Comparison of ENCODE assay signal across 19 cellular contexts in the genomic region with DNA sequence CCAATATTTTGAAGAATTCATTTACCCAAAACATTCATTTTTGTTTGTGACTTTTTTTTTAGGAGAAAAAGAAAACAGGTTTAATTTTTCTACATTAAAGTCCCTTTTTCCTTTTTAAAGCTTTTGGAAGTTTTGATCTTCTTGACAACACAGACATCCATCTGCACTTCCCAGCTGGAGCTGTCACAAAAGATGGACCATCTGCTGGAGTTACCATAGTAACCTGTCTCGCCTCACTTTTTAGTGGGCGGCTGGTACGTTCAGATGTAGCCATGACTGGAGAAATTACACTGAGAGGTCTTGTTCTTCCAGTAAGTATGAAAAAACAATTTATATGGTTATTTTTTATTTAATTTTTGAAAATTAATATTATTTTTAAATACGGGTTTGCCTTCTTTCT. TPM values are rescaled to one million over a fixed set of nuclear protein-coding genes. Genes with fewer than 3 reads are reported as not detected.
DNase-seq lines count a peak whose midpoint lies in the region; ATAC-seq and TF ChIP-seq lines count a peak whose summit lies in the region.
"Had no signal": no experiment of that assay in that cellular context is flagged by ENCODE, and none has a peak within 500 bp of the region (broad histone marks: within the 10 kb centered on the region; RNA-seq: fewer than 3 reads in every experiment).

No MANE protein-coding gene starts in this region.

- in situ Hi-C loops in G401 (cut with HindIII; ENCODE audit: low sequenced_read_pairs) = no loop called here

- DNase-seq in Ammon's horn (ENCODE audit: low spot score) (peak; percentile 79), G401 (ENCODE audit: low spot score) (peak; percentile 92), SK-N-DZ (ENCODE audit: low spot score) (peak; percentile 62), head of caudate nucleus (peak in 22 of 42 donors; percentile 24 to 80 (median 40)), A673 (ENCODE audit: low spot score) (no peak), AML-193 (lab: John Stamatoyannopoulos, UW) (no peak)
- no peak for DNase-seq in central memory CD4-positive, alpha-beta T cell
- DNase-seq: activated CD4-positive, alpha-beta T cell treated with anti-CD3 and anti-CD28 coated beads for 48 hours; body of pancreas; immature natural killer cell; NCI-H1436; NCI-H510A treated with DMSO at 0.1 percent for 48 hours; SHP77; stimulated activated CD4-positive, alpha-beta T cell treated with anti-CD3 and anti-CD28 coated beads, Interleukin-4, amount 100 ng/mL, for 4 hours; stimulated activated naive CD8-positive, alpha-beta T cell treated with anti-CD3 and anti-CD28 coated beads, Interleukin-15, amount 100 ng/mL, for 72 hours; T-helper 1 cell had no signal

- intact Hi-C loops in head of caudate nucleus (cut with DNase I) (no loop called here), A673 (cut with micrococcal nuclease; ENCODE audit: unreplicated experiment) (no loop called here)

- no peaks in the 10 kb centered on the region for H3K9me3 ChIP-seq in A673 (ENCODE audit: low read depth, low read length, poor library complexity, severe bottlenecking)
- H3K9me3 ChIP-seq: body of pancreas, upper lobe of left lung had no signal

- no peaks in the 10 kb centered on the region for H3K27me3 ChIP-seq in A673 (replicated peaks; ENCODE audit: insufficient read depth, low read depth, low read length, poor library complexity)
- H3K27me3 ChIP-seq: body of pancreas, upper lobe of left lung had no signal

- H3K4me3 ChIP-seq in A673 (ENCODE audit: low read depth, low read length, poor library complexity, severe bottlenecking) = no peak overlapping the region
- H3K4me3 ChIP-seq: body of pancreas, upper lobe of left lung had no signal

- no peak for ATAC-seq in HG03045 (IDR thresholded peaks at IDR 0.05; ENCODE audit: unreplicated experiment)
- ATAC-seq: body of pancreas, HepG2 had no signal

- no peaks in the 10 kb centered on the region for H3K4me1 ChIP-seq in A673 (ENCODE audit: insufficient read depth, low read length, poor library complexity, severe bottlenecking)
- H3K4me1 ChIP-seq: body of pancreas had no signal

- TF ChIP-seq CTCF in A673 (conservative IDR thresholded peaks at IDR 0.05; ENCODE audit: low read depth, low read length) = no peak

- H3K36me3 ChIP-seq in A673 (ENCODE audit: insufficient read depth, low read length, poor library complexity, severe bottlenecking) = peaks cover 46% of the 10 kb centered on the region

- H3K27ac ChIP-seq in A673 (ENCODE audit: low read depth, low read length, poor library complexity, severe bottlenecking) = no peak overlapping the region
- H3K27ac ChIP-seq: body of pancreas had no signal

- no TSS peak for BruUV-seq in A673 (replicated peaks; lab: Mats Ljungman, UMichigan)

- CTCF ChIA-PET in A673 (lab: Charles Lee) = no interaction called here

- POLR2A ChIA-PET in A673 (lab: Charles Lee; ENCODE audit: low non-redundant PET) = interaction anchor here (0.5 kb wide), 1 partner anchor 1225 kb away, joined by 4 read pairs; no protein-coding TSS in a partner anchor

RNA-seq across cellular contexts. Expression of gene SIAH1, which starts 37.2 kb away (rescaled TPM):
- total RNA-seq in G401 (2014; rRNA removed; shearing (Covaris generic)) = 11.1 and 21.3 TPM in 2 replicates
- polyA plus RNA-seq in SK-N-DZ (2014; cell fraction: cytosol; rRNA removed) = 37.5 and 38.5 TPM in 2 replicates
- polyA plus RNA-seq in SK-N-DZ (2014; cell fraction: nucleus; rRNA removed) = 23.2 and 24.9 TPM in 2 replicates
- total RNA-seq in A673 (2021) = 29.9 and 30.0 TPM in 2 replicates

Comparison
In these comparisons a context has a peak if more than half of its experiments do, and no peak if none do; other contexts are left out.
1. DNase-seq: peak in Ammon's horn (single experiment), G401 (single experiment), SK-N-DZ (single experiment) and head of caudate nucleus (22 of 42); none in A673 (single experiment), central memory CD4-positive, alpha-beta T cell (single experiment) and AML-193 (0 of 2).